Comparison of ENCODE assay signal across 17 cellular contexts in the genomic region with DNA sequence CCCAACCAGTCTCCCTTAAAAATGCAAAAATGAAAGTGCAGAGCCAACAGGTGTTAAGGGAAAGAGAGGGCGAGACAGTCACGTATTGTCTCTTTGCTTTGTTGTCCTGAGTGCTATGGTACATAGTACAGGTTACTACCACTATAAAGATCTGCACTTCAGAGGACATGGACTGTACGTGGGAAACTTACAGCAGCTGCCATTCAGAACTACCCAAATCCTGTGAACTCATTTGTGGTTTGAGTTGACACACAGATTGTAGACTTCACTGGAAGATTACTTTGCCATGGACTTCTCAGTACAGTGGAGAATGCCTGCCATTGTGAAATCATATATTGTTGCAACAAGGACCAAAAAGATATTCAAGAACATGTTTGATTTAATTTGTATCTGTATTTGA. TPM values are rescaled to one million over a fixed set of nuclear protein-coding genes. Genes with fewer than 3 reads are reported as not detected.
DNase-seq lines count a peak whose midpoint lies in the region; ATAC-seq and TF ChIP-seq lines count a peak whose summit lies in the region.
"Had no signal": no experiment of that assay in that cellular context is flagged by ENCODE, and none has a peak within 500 bp of the region (broad histone marks: within the 10 kb centered on the region; RNA-seq: fewer than 3 reads in every experiment).

No MANE protein-coding gene starts in this region.

- no peaks in the 10 kb centered on the region for H3K27me3 Mint-ChIP-seq in memory B cell

- H3K4me3 ChIP-seq in left ventricle myocardium inferior = no peak overlapping the region
- H3K4me3 ChIP-seq: GM23338 had no signal

- DNase-seq in left ventricle myocardium inferior = no peak
- DNase-seq in Right ventricle myocardium superior = no peak
- peak; percentile 80 for DNase-seq in amniotic epithelial cell (ENCODE audit: low read depth)
- DNase-seq in memory B cell (ENCODE audit: low spot score in 2 of 2) = no peak
- DNase-seq in retina = no peak
- no peak for DNase-seq in SKM-1 (lab: John Stamatoyannopoulos, UW; ENCODE audit: unreplicated experiment)
- DNase-seq in activated CD8-positive, alpha-beta memory T cell treated with anti-CD3 and anti-CD28 coated beads, Interleukin-2, amount 50 U/mL, for 4 hours = no peak
- DNase-seq: COR-L47, DMS153, KBM-7, NCI-H1105, NCI-H1694, NCI-H510A treated with DMSO at 0.1 percent for 48 hours had no signal

- no peaks in the 10 kb centered on the region for H3K4me1 Mint-ChIP-seq in memory B cell
- H3K4me1 Mint-ChIP-seq: GM23338 had no signal

- no peak overlapping the region for H3K4me3 Mint-ChIP-seq in memory B cell
- H3K4me3 Mint-ChIP-seq: GM23338 had no signal

- H3K27me3 ChIP-seq in left ventricle myocardium inferior (ENCODE audit: low read depth) = no peaks in the 10 kb centered on the region

- no peak for TF ChIP-seq CTCF in left ventricle myocardium inferior (IDR thresholded peaks at IDR 0.05; ENCODE audit: borderline replicate concordance)

- peaks cover 40% of the 10 kb centered on the region for H3K36me3 Mint-ChIP-seq in memory B cell

- H3K9me3 Mint-ChIP-seq in memory B cell = no peaks in the 10 kb centered on the region
- H3K9me3 Mint-ChIP-seq: GM23338 had no signal

- H3K36me3 ChIP-seq in left ventricle myocardium inferior = peaks cover 90% of the 10 kb centered on the region

- H3K4me1 ChIP-seq in left ventricle myocardium inferior = peaks cover 38% of the 10 kb centered on the region

- H3K27ac ChIP-seq in left ventricle myocardium inferior (replicated peaks) = peak overlapping the region; percentile 72
- H3K27ac ChIP-seq: C4-2B had no signal

- H3K27ac Mint-ChIP-seq in memory B cell = peak overlapping the region; percentile 23
- H3K27ac Mint-ChIP-seq: GM23338 had no signal

- no peaks in the 10 kb centered on the region for H3K9me3 ChIP-seq in left ventricle myocardium inferior (replicated peaks)

- intact Hi-C loops in left ventricle myocardium inferior (cut with micrococcal nuclease) = no loop called here
- intact Hi-C loops in Right ventricle myocardium superior (cut with DNase I) = no loop called here

- ATAC-seq in Right ventricle myocardium superior (ENCODE audit: poor library complexity) (no peak), memory B cell (ENCODE audit: low read depth) (no peak)
- ATAC-seq: GM23338, Panc1, Right ventricle myocardium inferior had no signal

RNA-seq across cellular contexts. Expression of a gene that starts 34.8 kb away (rescaled TPM):
- total RNA-seq in left ventricle myocardium inferior (38.0 TPM), Right ventricle myocardium superior (28.9 TPM)
